19 cellular contexts compared by ENCODE assay signal in the genomic region with DNA sequence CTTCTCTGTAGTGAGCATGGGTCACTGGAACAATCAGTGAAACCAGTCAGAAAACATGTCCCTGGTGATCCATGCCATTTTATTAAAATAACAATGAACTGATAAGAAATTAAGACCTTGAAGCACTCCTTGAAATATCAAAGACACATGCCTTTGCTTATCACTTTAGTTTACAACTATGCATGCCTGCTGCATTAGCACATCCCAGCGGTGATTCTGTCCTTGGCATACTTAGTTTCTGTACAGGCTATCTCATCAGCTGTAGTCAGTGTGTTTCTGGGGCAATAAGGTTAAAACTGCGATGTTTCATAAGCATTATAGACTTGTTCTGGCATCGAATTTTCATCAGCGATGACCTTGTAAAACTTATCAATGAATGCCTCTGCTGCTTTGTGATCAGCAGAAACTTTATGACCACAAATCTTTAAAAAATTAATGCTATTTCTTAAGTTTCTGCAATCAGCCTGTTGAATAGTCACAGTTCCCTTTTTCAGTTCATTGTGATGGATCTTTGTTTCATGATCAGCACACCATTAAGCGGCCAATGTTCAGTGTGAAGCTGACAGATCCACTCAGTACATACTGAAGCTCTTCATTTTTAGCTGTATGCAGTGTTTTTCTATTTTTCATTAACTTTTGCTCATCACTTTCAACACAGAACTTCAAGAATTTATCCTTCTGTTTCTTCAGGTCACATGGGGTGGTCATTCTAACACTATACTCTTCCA.
"Had no signal": no experiment of that assay in that cellular context is flagged by ENCODE, and none has a peak within 500 bp of the region (broad histone marks: within the 10 kb centered on the region; RNA-seq: fewer than 3 reads in every experiment).

No MANE protein-coding gene starts in this region.

- H3K9me3 ChIP-seq: esophagus squamous epithelium, gastroesophageal sphincter, left lung, pancreas, right lobe of liver, suprapubic skin, thyroid gland, upper lobe of left lung, uterus had no signal

- H3K4me3 ChIP-seq: esophagus squamous epithelium, gastroesophageal sphincter, left lung, lung, pancreas, right lobe of liver, suprapubic skin, thyroid gland, upper lobe of left lung, uterus had no signal

- H3K4me1 ChIP-seq: left lung, pancreas, right lobe of liver, suprapubic skin, thyroid gland, upper lobe of left lung had no signal

- DNase-seq: esophagus squamous epithelium; hippocampal formation; islet precursor cell; left lung; mesenchymal stem cell; midbrain; occipital lobe; pancreas; right lobe of liver; stimulated activated CD4-positive, alpha-beta T cell treated with anti-CD3 and anti-CD28 coated beads, Interleukin-4, amount 100 ng/mL, for 1 hour; stimulated activated CD8-positive, alpha-beta memory T cell treated with anti-CD3 and anti-CD28 coated beads, Interleukin-4, amount 100 ng/mL, for 48 hours; stimulated activated naive CD8-positive, alpha-beta T cell treated with anti-CD3 and anti-CD28 coated beads, Interleukin-15, Interleukin-2, amounts not matched to agents 100 U/mL and 50 U/mL, for 24 hours; thyroid gland; upper lobe of left lung; uterus had no signal

- H3K36me3 ChIP-seq: esophagus squamous epithelium, gastroesophageal sphincter, left lung, pancreas, right lobe of liver, suprapubic skin, thyroid gland, upper lobe of left lung, uterus had no signal

- ATAC-seq: gastroesophageal sphincter; left lung; pancreas; right lobe of liver; stimulated activated effector memory CD8-positive, alpha-beta T cell treated with anti-CD3 and anti-CD28 coated beads, Interleukin-12 subunit alpha, Interleukin-12 subunit beta, amount 100 ng/mL, for 72 hours; stimulated activated naive CD8-positive, alpha-beta T cell treated with anti-CD3 and anti-CD28 coated beads, Interleukin-15, Interleukin-2, amounts not matched to agents 100 U/mL and 50 U/mL, for 24 hours had no signal

- H3K27me3 ChIP-seq: esophagus squamous epithelium, gastroesophageal sphincter, left lung, pancreas, right lobe of liver, suprapubic skin, thyroid gland, upper lobe of left lung, uterus had no signal

- H3K27ac ChIP-seq: esophagus squamous epithelium, gastroesophageal sphincter, left lung, pancreas, right lobe of liver, suprapubic skin, thyroid gland, upper lobe of left lung, uterus had no signal
